Comparison of ENCODE assay signal across 9 cellular contexts in genomic region chr15:67174864-67175573, GRCh38.
DNase-seq lines count a peak whose midpoint lies in the region; ATAC-seq and TF ChIP-seq lines count a peak whose summit lies in the region.
"Had no signal": no experiment of that assay in that cellular context is flagged by ENCODE, and none has a peak within 500 bp of the region (broad histone marks: within the 10 kb centered on the region; RNA-seq: fewer than 3 reads in every experiment).

No MANE protein-coding gene starts in this region.

- H3K79me2 ChIP-seq in osteoblast (ENCODE audit: insufficient read depth, low read length): peaks cover 84% of the 10 kb centered on the region

- H3K4me1 ChIP-seq in Caco-2 (peaks cover 48% of the 10 kb centered on the region), osteoblast (ENCODE audit: insufficient read depth, low read length) (peaks cover 74% of the 10 kb centered on the region), testis (no peaks in the 10 kb centered on the region)

- no peaks in the 10 kb centered on the region for H3K27me3 Mint-ChIP-seq in Caco-2 (ENCODE audit: insufficient read depth, unreplicated experiment)

- no peak for TF ChIP-seq CTCF in Caco-2 (IDR thresholded peaks at IDR 0.05; ENCODE audit: insufficient read depth in 1 of 2, low read depth in 1 of 2, low read length in 1 of 2, severe bottlenecking in 1 of 2, unreplicated experiment in 1 of 2)
- TF ChIP-seq CTCF in osteoblast (IDR thresholded peaks at IDR 0.05; ENCODE audit: extremely low read depth, low read depth, low read length): no peak
- no peak for TF ChIP-seq CTCF in testis (IDR thresholded peaks at IDR 0.05)

- H3K9me3 ChIP-seq in Caco-2 (no peaks in the 10 kb centered on the region), osteoblast (ENCODE audit: low read depth, low read length) (no peaks in the 10 kb centered on the region), testis (no peaks in the 10 kb centered on the region)
- H3K9me3 ChIP-seq: ovary had no signal

- H3K27ac Mint-ChIP-seq in Caco-2 (ENCODE audit: unreplicated experiment): peak overlapping the region; percentile 25

- POLR2A ChIA-PET in Caco-2 (lab: Charles Lee): no interaction called here

- ATAC-seq in GM19324 (IDR thresholded peaks at IDR 0.05; ENCODE audit: low FRiP score, unreplicated experiment): no peak

- H2AFZ ChIP-seq in osteoblast (ENCODE audit: low read length): no peak overlapping the region

- peaks cover 56% of the 10 kb centered on the region for H3K36me3 Mint-ChIP-seq in Caco-2 (ENCODE audit: insufficient read depth, unreplicated experiment)

- intact Hi-C loops in Caco-2 (cut with micrococcal nuclease; ENCODE audit: unreplicated experiment) (loop anchor here (5.0 kb wide), 1 partner anchor 128 kb away; no protein-coding TSS in a partner anchor), testis (cut with DNase I; ENCODE audit: low total_unique reads) (no loop called here)

- no peak overlapping the region for H3K4me2 ChIP-seq in osteoblast (ENCODE audit: insufficient read depth, low read length)

- H3K4me3 ChIP-seq in Caco-2 (ENCODE audit: low read depth, low read length): no peak overlapping the region
- no peak overlapping the region for H3K4me3 ChIP-seq in osteoblast (ENCODE audit: insufficient read depth, low read length)
- no peak overlapping the region for H3K4me3 ChIP-seq in testis
- H3K4me3 ChIP-seq: ovary had no signal

- TF ChIP-seq POLR2A in testis (IDR thresholded peaks at IDR 0.05): no peak

- H3K27me3 ChIP-seq in Caco-2 (replicated peaks; ENCODE audit: control insufficient read depth, insufficient read depth, low read length) (no peaks in the 10 kb centered on the region), osteoblast (ENCODE audit: insufficient read depth, low read length) (no peaks in the 10 kb centered on the region), testis (no peaks in the 10 kb centered on the region)
- H3K27me3 ChIP-seq: ovary had no signal

- 90 to 92% methylated on average over 9 of the region's 9 CpGs for WGBS in testis, 2 donors

- DNase-seq in Caco-2 (peak in 1 of 2 experiments; percentile 55), NCI-H2171 (lab: John Stamatoyannopoulos, UW) (peak; percentile 19), caudate nucleus (lab: John Stamatoyannopoulos, UW) (peak in 37 of 61 donors; percentile 16 to 90 (median 50)), osteoblast (ENCODE audit: insufficient read length, low spot score, missing footprints) (peak; percentile 58), testis (no peak), D341Med (ENCODE audit: low spot score) (no peak), NCI-H748 treated with DMSO at 0.1 percent for 48 hours (lab: John Stamatoyannopoulos, UW) (no peak)

- no peak overlapping the region for H3K4me3 Mint-ChIP-seq in Caco-2 (ENCODE audit: unreplicated experiment)

- no peaks in the 10 kb centered on the region for H3K9me3 Mint-ChIP-seq in Caco-2 (ENCODE audit: unreplicated experiment)

- CTCF ChIA-PET in Caco-2 (lab: Charles Lee): no interaction called here

- no peaks in the 10 kb centered on the region for H4K20me1 ChIP-seq in osteoblast (ENCODE audit: insufficient read depth, low read length)

- no TSS peak for BruUV-seq in Caco-2 (replicated peaks; lab: Mats Ljungman, UMichigan)

- H3K36me3 ChIP-seq in Caco-2 (ENCODE audit: control insufficient read depth, insufficient read depth, low read length) (no peaks in the 10 kb centered on the region; the same call in none of the 2 replicates), osteoblast (ENCODE audit: insufficient read depth, low read length) (peaks cover 89% of the 10 kb centered on the region), testis (ENCODE audit: low read depth, missing control alignments) (no peaks in the 10 kb centered on the region)
- H3K36me3 ChIP-seq: ovary had no signal

- peaks cover 50% of the 10 kb centered on the region for H3K4me1 Mint-ChIP-seq in Caco-2 (ENCODE audit: low read depth, unreplicated experiment)

- peak overlapping the region; percentile 76 for H3K27ac ChIP-seq in caudate nucleus (ENCODE audit: low read depth, low read length)
- H3K27ac ChIP-seq in osteoblast (ENCODE audit: low read depth, low read length): peak overlapping the region; percentile 99
- no peak overlapping the region for H3K27ac ChIP-seq in testis
- H3K27ac ChIP-seq: ovary had no signal

Comparison
In these comparisons a context has a peak if more than half of its experiments do, and no peak if none do; other contexts are left out.
1. DNase-seq: peak in NCI-H2171 (single experiment), caudate nucleus (37 of 61) and osteoblast (single experiment); none in testis (single experiment), D341Med (single experiment) and NCI-H748 treated with DMSO at 0.1 percent for 48 hours (single experiment).
2. H3K27ac ChIP-seq: peak in caudate nucleus (single experiment) and osteoblast (single experiment); none in testis (0 of 2).